In genomic region chr17:31499771-31500554, GRCh38 we compare ENCODE assay signal across 1 cellular context.
TF ChIP-seq lines count a peak whose summit lies in the region.

No MANE protein-coding gene starts in this region.

TF ChIP-seq in HepG2, 621 proteins besides CTCF, POLR2A, EP300 and RAD21 (continued from another document and continues in another):
- TF ChIP-seq MLX (CRISPR knock-in tag; IDR thresholded peaks at IDR 0.05) = no peak
- TF ChIP-seq ZNF747 (CRISPR knock-in tag; IDR thresholded peaks at IDR 0.05; ENCODE audit: borderline replicate concordance) = no peak
- TF ChIP-seq ZNF446 (CRISPR knock-in tag; IDR thresholded peaks at IDR 0.05) = no peak
- no peak for TF ChIP-seq TRIM22 (IDR thresholded peaks at IDR 0.05)
- TF ChIP-seq SIN3A (IDR thresholded peaks at IDR 0.05; ENCODE audit: borderline replicate concordance, low read depth, low read length) = peak; percentile 80; the same call in 1 of the 2 replicates
- TF ChIP-seq SNAPC2 (CRISPR knock-in tag; IDR thresholded peaks at IDR 0.05) = no peak
- no peak for TF ChIP-seq TERF1 (CRISPR knock-in tag; IDR thresholded peaks at IDR 0.05)
- TF ChIP-seq MEIS1 (CRISPR knock-in tag; IDR thresholded peaks at IDR 0.05; ENCODE audit: borderline replicate concordance) = peak; percentile 90
- 0 out of 2 replicates have a peak, but pooled peaks have one; percentile 32 for TF ChIP-seq RCOR2 (CRISPR knock-in tag; IDR thresholded peaks at IDR 0.05)
- TF ChIP-seq MIER3 (CRISPR knock-in tag; IDR thresholded peaks at IDR 0.05; ENCODE audit: borderline replicate concordance) = no peak
- TF ChIP-seq POLR2AphosphoS2 (IDR thresholded peaks at IDR 0.05; ENCODE audit: low read depth, low read length) = no peak
- no peak for TF ChIP-seq PHF20 (CRISPR knock-in tag; IDR thresholded peaks at IDR 0.05)
- no peak for TF ChIP-seq SIN3B (IDR thresholded peaks at IDR 0.05; ENCODE audit: low read length)
- no peak for TF ChIP-seq KDM4B (CRISPR knock-in tag; IDR thresholded peaks at IDR 0.05)
- no peak for TF ChIP-seq HBP1 (CRISPR knock-in tag; IDR thresholded peaks at IDR 0.05; ENCODE audit: low read depth)
- TF ChIP-seq DDIT3 (CRISPR knock-in tag; IDR thresholded peaks at IDR 0.05) = no peak
- TF ChIP-seq NFKBIZ (CRISPR knock-in tag; IDR thresholded peaks at IDR 0.05) = no peak
- no peak for TF ChIP-seq RNF219 (CRISPR knock-in tag; IDR thresholded peaks at IDR 0.05)
- peak; percentile 36; the same call in 1 of the 2 replicates for TF ChIP-seq SALL1 (CRISPR knock-in tag; IDR thresholded peaks at IDR 0.05)
- no peak; the same call in 1 of the 2 replicates for TF ChIP-seq KDM2A (CRISPR knock-in tag; IDR thresholded peaks at IDR 0.05; ENCODE audit: borderline replicate concordance, low read depth)
- TF ChIP-seq RARA (CRISPR knock-in tag; IDR thresholded peaks at IDR 0.05) = 0 out of 2 replicates have a peak, but pooled peaks have one; percentile 9
- no peak for TF ChIP-seq RBM39 (IDR thresholded peaks at IDR 0.05; ENCODE audit: low read depth, low read length, poor library complexity, severe bottlenecking)
- TF ChIP-seq MXD4 (CRISPR knock-in tag; IDR thresholded peaks at IDR 0.05) = peak; percentile 53; the same call in 1 of the 2 replicates
- TF ChIP-seq ZBTB42 (CRISPR knock-in tag; IDR thresholded peaks at IDR 0.05) = peak; percentile 99
- no peak for TF ChIP-seq ZNF431 (CRISPR knock-in tag; IDR thresholded peaks at IDR 0.05; ENCODE audit: borderline replicate concordance, low read depth)
- TF ChIP-seq CENPX (CRISPR knock-in tag; IDR thresholded peaks at IDR 0.05) = no peak
- no peak for TF ChIP-seq NKX3-1 (CRISPR knock-in tag; IDR thresholded peaks at IDR 0.05)
- no peak for TF ChIP-seq SMARCC2 (IDR thresholded peaks at IDR 0.05)
- TF ChIP-seq RFXAP (CRISPR knock-in tag; IDR thresholded peaks at IDR 0.05; ENCODE audit: borderline replicate concordance) = 0 out of 2 replicates have a peak, but pooled peaks have one; percentile 35
- TF ChIP-seq ZKSCAN8 (CRISPR knock-in tag; IDR thresholded peaks at IDR 0.05; ENCODE audit: borderline replicate concordance) = 0 out of 2 replicates have a peak, but pooled peaks have one; percentile 20
- no peak for TF ChIP-seq NFIB (CRISPR knock-in tag; IDR thresholded peaks at IDR 0.05; ENCODE audit: borderline replicate concordance)
- TF ChIP-seq ZNF614 (CRISPR knock-in tag; IDR thresholded peaks at IDR 0.05; ENCODE audit: borderline replicate concordance) = no peak
- TF ChIP-seq USF2 (IDR thresholded peaks at IDR 0.05; ENCODE audit: low read depth, low read length) = no peak
- TF ChIP-seq USF2 (CRISPR knock-in tag; IDR thresholded peaks at IDR 0.05; ENCODE audit: borderline replicate concordance) = 0 out of 2 replicates have a peak, but pooled peaks have one; percentile 11
- TF ChIP-seq ZNF124 (CRISPR knock-in tag; IDR thresholded peaks at IDR 0.05) = no peak
- TF ChIP-seq TCF12 (IDR thresholded peaks at IDR 0.05) = no peak
- TF ChIP-seq TCF12 (CRISPR knock-in tag; IDR thresholded peaks at IDR 0.05) = no peak; the same call in 1 of the 2 replicates
- TF ChIP-seq ZNF337 (CRISPR knock-in tag; IDR thresholded peaks at IDR 0.05; ENCODE audit: borderline replicate concordance, low read depth) = peak; percentile 55; the same call in 1 of the 2 replicates
- TF ChIP-seq NCOA2 (CRISPR knock-in tag; IDR thresholded peaks at IDR 0.05) = peak; percentile 78
- TF ChIP-seq MEF2D (CRISPR knock-in tag; IDR thresholded peaks at IDR 0.05) = no peak
- no peak for TF ChIP-seq RELA (CRISPR knock-in tag; IDR thresholded peaks at IDR 0.05)
- TF ChIP-seq GATAD2A (CRISPR knock-in tag; IDR thresholded peaks at IDR 0.05) = peak; percentile 27; the same call in 1 of the 2 replicates
- TF ChIP-seq ZNF292 (CRISPR knock-in tag; IDR thresholded peaks at IDR 0.05; ENCODE audit: borderline replicate concordance, low read depth) = peak; percentile 13; the same call in 1 of the 2 replicates
- TF ChIP-seq SMAD3 (CRISPR knock-in tag; IDR thresholded peaks at IDR 0.05) = no peak
- TF ChIP-seq ZSCAN29 (CRISPR knock-in tag; conservative IDR thresholded peaks at IDR 0.05) = 0 out of 2 replicates have a peak, but pooled peaks have one; percentile 69
- no peak for TF ChIP-seq CREB3 (CRISPR knock-in tag; IDR thresholded peaks at IDR 0.05)
- no peak for TF ChIP-seq ZNF850 (CRISPR knock-in tag; conservative IDR thresholded peaks at IDR 0.05)
- peak; percentile 49; the same call in 1 of the 2 replicates for TF ChIP-seq HIC2 (CRISPR knock-in tag; IDR thresholded peaks at IDR 0.05; ENCODE audit: low read depth)
- TF ChIP-seq PHB2 (IDR thresholded peaks at IDR 0.05; ENCODE audit: partially characterized antibody) = no peak
- no peak for TF ChIP-seq ZNF605 (CRISPR knock-in tag; IDR thresholded peaks at IDR 0.05)
- no peak for TF ChIP-seq SP140L (CRISPR knock-in tag; IDR thresholded peaks at IDR 0.05; ENCODE audit: borderline replicate concordance)
- no peak for TF ChIP-seq MZF1 (CRISPR knock-in tag; IDR thresholded peaks at IDR 0.05; ENCODE audit: borderline replicate concordance)
- TF ChIP-seq DMAP1 (CRISPR knock-in tag; IDR thresholded peaks at IDR 0.05) = peak; percentile 38; the same call in 1 of the 2 replicates
- no peak for TF ChIP-seq SMYD3 (CRISPR knock-in tag; IDR thresholded peaks at IDR 0.05)
- peak; percentile 9; the same call in 1 of the 2 replicates for TF ChIP-seq ARID5B (CRISPR knock-in tag; IDR thresholded peaks at IDR 0.05)
- peak; percentile 69; the same call in 1 of the 2 replicates for TF ChIP-seq ZSCAN22 (CRISPR knock-in tag; IDR thresholded peaks at IDR 0.05)
- no peak for TF ChIP-seq ZNF652 (CRISPR knock-in tag; IDR thresholded peaks at IDR 0.05; ENCODE audit: borderline replicate concordance, low read depth)
